Comparison of ENCODE assay signal across 8 cellular contexts in genomic region chr12:26878661-26879119, GRCh38. TPM values are rescaled to one million over a fixed set of nuclear protein-coding genes. Genes with fewer than 3 reads are reported as not detected.
DNase-seq lines count a peak whose midpoint lies in the region; ATAC-seq and TF ChIP-seq lines count a peak whose summit lies in the region.

No MANE protein-coding gene starts in this region.

- POLR2A ChIA-PET in T-cell (lab: Charles Lee), result no interaction called here

- H3K9ac ChIP-seq in adipocyte (ENCODE audit: low read length) (no peak overlapping the region), liver (ENCODE audit: low read depth in 1 of 2, low read length in 2 of 2) (no peak overlapping the region)

- DNase-seq in LNCaP clone FGC (ENCODE audit: low read depth), result peak; percentile 67
- DNase-seq in adipocyte (ENCODE audit: low read depth), result peak; percentile 17
- DNase-seq in activated CD4-positive, alpha-beta T cell treated with anti-CD3 and anti-CD28 coated beads, Interleukin-2, amount 50 U/mL, for 48 hours, result no peak
- no peak for DNase-seq in T-cell
- no peak for DNase-seq in T-helper 1 cell

- no peak overlapping the region for H3K27ac ChIP-seq in liver (ENCODE audit: low read depth in 1 of 2, low read length in 2 of 2)

- peak; percentile 23 to 39 for TF ChIP-seq RAD21 in liver (IDR thresholded peaks at IDR 0.05)

- peak; percentile 80 for ATAC-seq in GM19324 (IDR thresholded peaks at IDR 0.05; ENCODE audit: low FRiP score, unreplicated experiment)
- ATAC-seq in GM21528 (IDR thresholded peaks at IDR 0.05; ENCODE audit: low FRiP score, unreplicated experiment), result no peak
- ATAC-seq in T-cell (replicated peaks in 1 of 4), result no peak

- H3K36me3 ChIP-seq in adipocyte (ENCODE audit: control insufficient read depth, insufficient read depth, low read length, severe bottlenecking) (no peaks in the 10 kb centered on the region), liver (ENCODE audit: control insufficient read depth in 4 of 4, insufficient read depth in 3 of 4, low read depth in 1 of 4, low read length in 3 of 4) (no peaks in the 10 kb centered on the region)

- H3K4me3 Mint-ChIP-seq in T-cell, result no peak overlapping the region

- H3K36me3 Mint-ChIP-seq in T-cell, result no peaks in the 10 kb centered on the region

- H3K9me3 ChIP-seq in adipocyte (ENCODE audit: control insufficient read depth, low read length) (no peaks in the 10 kb centered on the region), liver (ENCODE audit: control insufficient read depth in 4 of 4, low read length in 3 of 4) (no peaks in the 10 kb centered on the region)

- 22% methylated on average over 6 of the region's 6 CpGs for WGBS in liver

- no peak for TF ChIP-seq CTCF in LNCaP clone FGC (IDR thresholded peaks at IDR 0.05; ENCODE audit: control insufficient read depth, extremely low read depth, insufficient read depth)
- TF ChIP-seq CTCF in liver (IDR thresholded peaks at IDR 0.05; ENCODE audit: low read depth, low read length, missing input control), result no peak

- H3K4me3 ChIP-seq in LNCaP clone FGC (ENCODE audit: low read depth, low read length), result no peak overlapping the region
- no peak overlapping the region for H3K4me3 ChIP-seq in adipocyte (ENCODE audit: low read length)
- no peak overlapping the region for H3K4me3 ChIP-seq in liver (ENCODE audit: low read depth in 1 of 3, low read length in 3 of 3)

- no peak overlapping the region for H3K27ac Mint-ChIP-seq in T-cell

- H3K4me1 ChIP-seq in adipocyte (ENCODE audit: control insufficient read depth, insufficient read depth, low read length) (peaks cover 8% of the 10 kb centered on the region), liver (ENCODE audit: control insufficient read depth in 4 of 4, insufficient read depth in 4 of 4, low read length in 3 of 4) (peaks cover 0 to 10% (median 8%) of the 10 kb centered on the region in 4 donors)

- peaks cover 0 to 2% (median 0%) of the 10 kb centered on the region in 3 donors for H3K4me1 Mint-ChIP-seq in T-cell

- CTCF ChIA-PET in T-cell (lab: Charles Lee), result interaction anchor here in 1 of 2 donors (0.8 to 1.0 kb wide), 2 partner anchors 24 to 427 kb away, joined by 3 read pairs; no protein-coding TSS in a partner anchor

- H3K9me3 Mint-ChIP-seq in T-cell, result peaks cover 0 to 4% (median 0%) of the 10 kb centered on the region in 3 donors

- H3K27me3 ChIP-seq in adipocyte (replicated peaks; ENCODE audit: control insufficient read depth, insufficient read depth, low read length) (peaks cover 18% of the 10 kb centered on the region), liver (ENCODE audit: control insufficient read depth in 4 of 4, insufficient read depth in 4 of 4, low read length in 3 of 4) (no peaks in the 10 kb centered on the region)

- H3K27me3 Mint-ChIP-seq in T-cell, result peaks cover 0 to 3% of the 10 kb centered on the region in 2 donors

TF ChIP-seq in liver, 16 proteins besides CTCF, POLR2A, EP300 and RAD21:
- TF ChIP-seq ZBTB33 (IDR thresholded peaks at IDR 0.05) (no peak), JUND (IDR thresholded peaks at IDR 0.05) (peak in 1 of 2 donors; percentile 29), NR2F2 (IDR thresholded peaks at IDR 0.05) (no peak), HNF4G (IDR thresholded peaks at IDR 0.05) (peak; percentile 33), MAX (IDR thresholded peaks at IDR 0.05) (peak; percentile 51), ATF3 (IDR thresholded peaks at IDR 0.05) (no peak), SP1 (IDR thresholded peaks at IDR 0.05) (peak; percentile 76), HNF4A (conservative IDR thresholded peaks at IDR 0.05) (peak; percentile 77 to 79), RXRA (IDR thresholded peaks at IDR 0.05) (peak; percentile 20 to 47), YY1 (IDR thresholded peaks at IDR 0.05) (peak; percentile 31)

RNA-seq across cellular contexts. Expression of gene ITPR2, which starts 45.7 kb away (rescaled TPM):
- total RNA-seq in liver (10 to 100 TPM; 51.6 to 93.3 TPM), T-cell (10 to 100 TPM; 38.8 to 52.5 (median 44.5) TPM)
- 10 to 100 TPM; 11.7 to 19.2 TPM for polyA plus RNA-seq in liver

RNA-seq across cellular contexts. Expression of gene INTS13, which starts 59.1 kb away (rescaled TPM):
- 10 to 100 TPM; 12.7 to 19.7 TPM for total RNA-seq in liver
- polyA plus RNA-seq in liver, result 1 to 10 TPM; 6.6 to 7.6 TPM
- total RNA-seq in T-cell, result 10 to 100 TPM; 19.7 to 26.0 (median 23.9) TPM

RNA-seq across cellular contexts. Expression of gene FGFR1OP2, which starts 59.6 kb away (rescaled TPM):
- total RNA-seq in liver (10 to 100 TPM; 35.5 to 76.0 TPM), T-cell (10 to 100 TPM; 51.7 to 83.6 (median 71.3) TPM)
- 10 to 100 TPM; 11.9 to 19.7 TPM for polyA plus RNA-seq in liver

Comparison
In these comparisons a context has a peak if more than half of its experiments do, and no peak if none do; other contexts are left out.
1. DNase-seq: peak in LNCaP clone FGC (single experiment) and adipocyte (single experiment); none in activated CD4-positive, alpha-beta T cell treated with anti-CD3 and anti-CD28 coated beads, Interleukin-2, amount 50 U/mL, for 48 hours (0 of 2), T-cell (0 of 34) and T-helper 1 cell (0 of 5).